1 cellular context compared by ENCODE assay signal in the genomic region with DNA sequence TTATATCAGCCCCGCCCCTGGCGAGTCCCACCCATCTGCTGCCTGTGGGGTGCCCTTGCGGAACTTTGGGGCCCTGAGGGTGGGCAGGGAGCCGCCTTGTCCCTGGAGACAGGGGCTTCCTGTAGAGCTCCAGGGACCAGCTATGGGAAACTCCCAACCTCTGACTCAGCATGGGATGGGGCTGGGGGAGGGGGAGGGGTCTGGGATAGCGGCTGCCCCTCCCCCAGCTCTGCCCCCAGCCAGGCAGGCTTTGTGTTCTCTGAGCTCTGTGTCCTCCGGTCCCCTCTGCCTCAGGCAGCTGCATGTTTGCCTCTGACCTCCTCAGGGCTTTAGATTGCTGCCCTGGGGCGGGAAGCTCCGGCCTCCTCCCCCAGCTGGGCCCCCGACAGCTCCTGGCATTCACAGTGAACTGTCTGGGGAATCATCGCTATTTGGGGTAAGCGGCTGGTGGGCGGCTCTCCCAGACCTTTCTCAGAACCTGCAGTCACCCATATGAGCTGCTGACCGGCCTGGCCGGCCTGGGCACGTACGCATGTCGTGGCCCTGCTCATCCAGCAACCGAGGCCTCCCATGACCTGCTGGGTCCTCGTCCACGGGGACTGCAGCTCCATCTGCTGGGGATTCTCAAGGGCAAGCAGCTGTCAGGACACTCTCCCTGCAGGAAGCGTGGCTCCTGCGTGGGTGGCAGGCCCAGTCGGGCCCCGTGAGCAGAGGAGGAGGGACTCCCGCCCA.
TF ChIP-seq lines count a peak whose summit lies in the region.

No MANE protein-coding gene starts in this region.

TF ChIP-seq in HCT116, 20 proteins besides CTCF, POLR2A, EP300 and RAD21 (continued from another document):
- TF ChIP-seq ELF1 (IDR thresholded peaks at IDR 0.05; ENCODE audit: borderline replicate concordance, low read depth): no peak
- no peak for TF ChIP-seq TCF7L2 (IDR thresholded peaks at IDR 0.05; ENCODE audit: borderline replicate concordance, extremely low read depth, insufficient read depth, insufficient read length)
- TF ChIP-seq ZNF274 (IDR thresholded peaks at IDR 0.05; ENCODE audit: low read depth, low read length): no peak
- TF ChIP-seq SRF (IDR thresholded peaks at IDR 0.05; ENCODE audit: low read depth): no peak
- TF ChIP-seq, protein P1, sequence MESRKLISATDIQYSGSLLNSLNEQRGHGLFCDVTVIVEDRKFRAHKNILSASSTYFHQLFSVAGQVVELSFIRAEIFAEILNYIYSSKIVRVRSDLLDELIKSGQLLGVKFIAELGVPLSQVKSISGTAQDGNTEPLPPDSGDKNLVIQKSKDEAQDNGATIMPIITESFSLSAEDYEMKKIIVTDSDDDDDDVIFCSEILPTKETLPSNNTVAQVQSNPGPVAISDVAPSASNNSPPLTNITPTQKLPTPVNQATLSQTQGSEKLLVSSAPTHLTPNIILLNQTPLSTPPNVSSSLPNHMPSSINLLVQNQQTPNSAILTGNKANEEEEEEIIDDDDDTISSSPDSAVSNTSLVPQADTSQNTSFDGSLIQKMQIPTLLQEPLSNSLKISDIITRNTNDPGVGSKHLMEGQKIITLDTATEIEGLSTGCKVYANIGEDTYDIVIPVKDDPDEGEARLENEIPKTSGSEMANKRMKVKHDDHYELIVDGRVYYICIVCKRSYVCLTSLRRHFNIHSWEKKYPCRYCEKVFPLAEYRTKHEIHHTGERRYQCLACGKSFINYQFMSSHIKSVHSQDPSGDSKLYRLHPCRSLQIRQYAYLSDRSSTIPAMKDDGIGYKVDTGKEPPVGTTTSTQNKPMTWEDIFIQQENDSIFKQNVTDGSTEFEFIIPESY (IDR thresholded peaks at IDR 0.05; ENCODE audit: extremely low read depth, insufficient replicate concordance, low read length): no peak
- no peak for TF ChIP-seq EGR1 (IDR thresholded peaks at IDR 0.05; ENCODE audit: low read depth)
- TF ChIP-seq, protein P2, sequence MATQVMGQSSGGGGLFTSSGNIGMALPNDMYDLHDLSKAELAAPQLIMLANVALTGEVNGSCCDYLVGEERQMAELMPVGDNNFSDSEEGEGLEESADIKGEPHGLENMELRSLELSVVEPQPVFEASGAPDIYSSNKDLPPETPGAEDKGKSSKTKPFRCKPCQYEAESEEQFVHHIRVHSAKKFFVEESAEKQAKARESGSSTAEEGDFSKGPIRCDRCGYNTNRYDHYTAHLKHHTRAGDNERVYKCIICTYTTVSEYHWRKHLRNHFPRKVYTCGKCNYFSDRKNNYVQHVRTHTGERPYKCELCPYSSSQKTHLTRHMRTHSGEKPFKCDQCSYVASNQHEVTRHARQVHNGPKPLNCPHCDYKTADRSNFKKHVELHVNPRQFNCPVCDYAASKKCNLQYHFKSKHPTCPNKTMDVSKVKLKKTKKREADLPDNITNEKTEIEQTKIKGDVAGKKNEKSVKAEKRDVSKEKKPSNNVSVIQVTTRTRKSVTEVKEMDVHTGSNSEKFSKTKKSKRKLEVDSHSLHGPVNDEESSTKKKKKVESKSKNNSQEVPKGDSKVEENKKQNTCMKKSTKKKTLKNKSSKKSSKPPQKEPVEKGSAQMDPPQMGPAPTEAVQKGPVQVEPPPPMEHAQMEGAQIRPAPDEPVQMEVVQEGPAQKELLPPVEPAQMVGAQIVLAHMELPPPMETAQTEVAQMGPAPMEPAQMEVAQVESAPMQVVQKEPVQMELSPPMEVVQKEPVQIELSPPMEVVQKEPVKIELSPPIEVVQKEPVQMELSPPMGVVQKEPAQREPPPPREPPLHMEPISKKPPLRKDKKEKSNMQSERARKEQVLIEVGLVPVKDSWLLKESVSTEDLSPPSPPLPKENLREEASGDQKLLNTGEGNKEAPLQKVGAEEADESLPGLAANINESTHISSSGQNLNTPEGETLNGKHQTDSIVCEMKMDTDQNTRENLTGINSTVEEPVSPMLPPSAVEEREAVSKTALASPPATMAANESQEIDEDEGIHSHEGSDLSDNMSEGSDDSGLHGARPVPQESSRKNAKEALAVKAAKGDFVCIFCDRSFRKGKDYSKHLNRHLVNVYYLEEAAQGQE (IDR thresholded peaks at IDR 0.05; ENCODE audit: low read depth): no peak
- no peak for TF ChIP-seq CEBPB (IDR thresholded peaks at IDR 0.05; ENCODE audit: low read depth)
